In the genomic region with DNA sequence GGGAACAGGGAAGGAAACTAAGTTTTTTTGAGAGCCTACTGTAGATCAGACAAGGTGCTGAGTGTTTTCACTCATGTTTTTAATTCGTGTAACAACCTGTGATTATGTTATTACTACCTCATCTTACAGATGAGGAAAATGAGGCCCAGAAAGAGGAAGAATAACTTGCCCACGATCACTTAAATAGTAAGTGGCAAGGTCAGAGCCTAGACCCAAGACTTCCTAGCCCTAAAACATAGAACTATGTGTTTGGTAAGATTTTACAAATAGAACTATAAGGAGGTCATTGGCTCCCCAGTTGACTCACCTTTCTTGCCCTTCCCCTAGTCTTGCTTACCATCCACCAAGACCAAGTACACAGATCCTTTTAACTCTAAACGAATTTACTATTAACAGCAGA, we compare ENCODE assay signal across 32 cellular contexts.
"Had no signal": no experiment of that assay in that cellular context is flagged by ENCODE, and none has a peak within 500 bp of the region (broad histone marks: within the 10 kb centered on the region; RNA-seq: fewer than 3 reads in every experiment).

No MANE protein-coding gene starts in this region.

- H3K27me3 ChIP-seq: adrenal gland, body of pancreas, breast epithelium, SJCRH30 had no signal

- H3K36me3 ChIP-seq: adrenal gland, breast epithelium, SJCRH30 had no signal

- ATAC-seq: activated CD4-positive, alpha-beta T cell treated with anti-CD3 and anti-CD28 coated beads for 36 hours; activated CD4-positive, CD25-positive, alpha-beta regulatory T cell treated with anti-CD3 and anti-CD28 coated beads, Interleukin-2, amount 50 U/mL, for 24 hours; activated CD8-positive, alpha-beta T cell treated with anti-CD3 and anti-CD28 coated beads, Interleukin-2, amount 10 ng/mL, durations not matched to agents 7 days and 5 days; activated naive CD4-positive, alpha-beta T cell treated with anti-CD3 and anti-CD28 coated beads, Interleukin-2, amount 50 U/mL, for 72 hours; activated T-cell treated with anti-CD3 and anti-CD28 coated beads, Interleukin-2, amount 50 U/mL, for 4 hours; body of pancreas; WTC11 had no signal

- H3K4me1 ChIP-seq: adrenal gland, body of pancreas, breast epithelium had no signal

- H3K4me1 Mint-ChIP-seq: activated CD4-positive, alpha-beta T cell treated with anti-CD3 and anti-CD28 coated beads for 36 hours; activated CD4-positive, alpha-beta T cell treated with anti-CD3 and anti-CD28 coated beads, Interleukin-2, amount 10 ng/mL, durations not matched to agents 7 days and 5 days; WTC11 had no signal

- H3K27me3 Mint-ChIP-seq: activated CD4-positive, alpha-beta T cell treated with anti-CD3 and anti-CD28 coated beads for 36 hours; activated CD4-positive, alpha-beta T cell treated with anti-CD3 and anti-CD28 coated beads, Interleukin-2, amount 10 ng/mL, durations not matched to agents 7 days and 5 days had no signal

- H3K9me3 ChIP-seq: adrenal gland, body of pancreas, breast epithelium, SJCRH30 had no signal

- H3K36me3 Mint-ChIP-seq: activated naive CD4-positive, alpha-beta T cell treated with anti-CD3 and anti-CD28 coated beads, Interleukin-2, amount 50 U/mL, for 72 hours; WTC11 had no signal

- H3K27ac ChIP-seq: adrenal gland, body of pancreas, breast epithelium, SJCRH30, SK-N-MC had no signal

- H3K4me3 ChIP-seq: adrenal gland, body of pancreas, breast epithelium, SJCRH30, SK-N-MC had no signal

- H3K9me3 Mint-ChIP-seq: activated CD4-positive, alpha-beta T cell treated with anti-CD3 and anti-CD28 coated beads, Interleukin-2, amount 10 ng/mL, durations not matched to agents 7 days and 5 days; activated naive CD4-positive, alpha-beta T cell treated with anti-CD3 and anti-CD28 coated beads for 36 hours; activated naive CD4-positive, alpha-beta T cell treated with anti-CD3 and anti-CD28 coated beads, Interleukin-2, amount 50 U/mL, for 72 hours; activated T-cell treated with anti-CD3 and anti-CD28 coated beads, Interleukin-2, amount 50 U/mL, for 4 hours; activated T-helper 1 cell treated with anti-CD3 and anti-CD28 coated beads, Interleukin-12 subunit alpha, Interleukin-12 subunit beta, Interleukin-2, Interleukin-4 antibody, amounts not matched to agents 30 ng/mL and 10 ng/mL and 1 ng/mL, durations not matched to agents 14 hours and 24 hours and 36 hours; T-helper 1 cell treated with Interleukin-12 subunit alpha and Interleukin-12 subunit beta and Interleukin-4 antibody, amounts not matched to agents 30 μg/mL and 1 μg/mL, for 36 hours; T-helper 2 cell treated with Interferon-gamma antibody and Interleukin-4, amounts not matched to agents 5 μg/mL and 100 μg/mL, for 36 hours; WTC11 had no signal

- H3K27ac Mint-ChIP-seq: activated CD4-positive, alpha-beta T cell treated with anti-CD3 and anti-CD28 coated beads for 36 hours; activated CD4-positive, alpha-beta T cell treated with anti-CD3 and anti-CD28 coated beads, Interleukin-2, amount 10 ng/mL, durations not matched to agents 7 days and 5 days; activated CD8-positive, alpha-beta T cell treated with anti-CD3 and anti-CD28 coated beads, Interleukin-2, amount 10 ng/mL, durations not matched to agents 7 days and 5 days; activated naive CD4-positive, alpha-beta T cell treated with anti-CD3 and anti-CD28 coated beads for 36 hours; activated naive CD4-positive, alpha-beta T cell treated with anti-CD3 and anti-CD28 coated beads, Interleukin-2, amount 50 U/mL, for 72 hours; activated T-helper 1 cell treated with anti-CD3 and anti-CD28 coated beads, Interleukin-12 subunit alpha, Interleukin-12 subunit beta, Interleukin-2, Interleukin-4 antibody, amounts not matched to agents 30 ng/mL and 10 ng/mL and 1 ng/mL, durations not matched to agents 14 hours and 24 hours and 36 hours; T-helper 1 cell treated with Interleukin-12 subunit alpha and Interleukin-12 subunit beta and Interleukin-4 antibody, amounts not matched to agents 30 μg/mL and 1 μg/mL, for 36 hours; T-helper 2 cell treated with Interferon-gamma antibody and Interleukin-4, amounts not matched to agents 5 μg/mL and 100 μg/mL, for 36 hours; WTC11 had no signal

- H3K4me3 Mint-ChIP-seq: activated CD4-positive, alpha-beta T cell treated with anti-CD3 and anti-CD28 coated beads for 36 hours; activated CD4-positive, alpha-beta T cell treated with anti-CD3 and anti-CD28 coated beads, Interleukin-2, amount 10 ng/mL, durations not matched to agents 7 days and 5 days; activated CD8-positive, alpha-beta T cell treated with anti-CD3 and anti-CD28 coated beads, Interleukin-2, amount 10 ng/mL, durations not matched to agents 7 days and 5 days; activated naive CD4-positive, alpha-beta T cell treated with anti-CD3 and anti-CD28 coated beads for 36 hours; activated T-cell treated with anti-CD3 and anti-CD28 coated beads, Interleukin-2, amount 50 U/mL, for 4 hours; activated T-helper 1 cell treated with anti-CD3 and anti-CD28 coated beads, Interleukin-12 subunit alpha, Interleukin-12 subunit beta, Interleukin-2, Interleukin-4 antibody, amounts not matched to agents 30 ng/mL and 10 ng/mL and 1 ng/mL, durations not matched to agents 14 hours and 24 hours and 36 hours; T-helper 1 cell treated with Interleukin-12 subunit alpha and Interleukin-12 subunit beta and Interleukin-4 antibody, amounts not matched to agents 30 μg/mL and 1 μg/mL, for 36 hours; T-helper 2 cell treated with Interferon-gamma antibody and Interleukin-4, amounts not matched to agents 5 μg/mL and 100 μg/mL, for 36 hours; WTC11 had no signal

- DNase-seq: activated CD4-positive, alpha-beta T cell treated with anti-CD3 and anti-CD28 coated beads for 36 hours; activated CD4-positive, alpha-beta T cell treated with anti-CD3 and anti-CD28 coated beads, Interleukin-2, amount 10 ng/mL, durations not matched to agents 7 days and 5 days; activated CD4-positive, alpha-beta T cell treated with anti-CD3 and anti-CD28 coated beads, Interleukin-2, amount 50 U/mL, for 48 hours; activated CD8-positive, alpha-beta T cell treated with anti-CD3 and anti-CD28 coated beads, Interleukin-2, amount 10 ng/mL, durations not matched to agents 7 days and 5 days; activated gamma-delta T cell treated with Interleukin-2 at 50 U/mL for 16 hours; activated naive CD4-positive, alpha-beta T cell treated with anti-CD3 and anti-CD28 coated beads for 36 hours; activated T-cell treated with anti-CD3 and anti-CD28 coated beads for 4 hours; activated T-cell treated with anti-CD3 and anti-CD28 coated beads, Interleukin-2, amount 50 U/mL, for 4 hours; adrenal gland; body of pancreas; cerebellar nuclear complex; Karpas-422; KBM-7; NCI-H1105; NCI-H1417 treated with DMSO at 0.1 percent for 48 hours; NCI-H1694; NCI-H2029; NCI-H510A; NCI-H526; NCI-H748 treated with DMSO at 0.1 percent for 48 hours; NK-92 treated with Interleukin-12 subunit alpha and Interleukin-12 subunit beta, amount 100 ng/mL, for 24 hours; OCI-M1; SHP77; SJCRH30 had no signal
